In genomic region chr7:28984219-28984618, GRCh38 we compare ENCODE assay signal across 1 cellular context.
TF ChIP-seq lines count a peak whose summit lies in the region.

No MANE protein-coding gene starts in this region.

TF ChIP-seq in SK-N-SH treated with all-trans-retinoic acid at 6 μM for 48 hours, 23 proteins besides CTCF, POLR2A, EP300 and RAD21 (continued from another document):
- TF ChIP-seq PATZ1 (CRISPR knock-in tag; IDR thresholded peaks at IDR 0.05; ENCODE audit: borderline replicate concordance) (no peak), ZNF70 (CRISPR knock-in tag; IDR thresholded peaks at IDR 0.05) (no peak), ESRRG (CRISPR knock-in tag; IDR thresholded peaks at IDR 0.05) (no peak), PPARA (CRISPR knock-in tag; IDR thresholded peaks at IDR 0.05; ENCODE audit: borderline replicate concordance) (no peak), GLIS3 (CRISPR knock-in tag; IDR thresholded peaks at IDR 0.05) (no peak), ZNF8 (CRISPR knock-in tag; IDR thresholded peaks at IDR 0.05) (no peak), TOX (CRISPR knock-in tag; IDR thresholded peaks at IDR 0.05; ENCODE audit: borderline replicate concordance) (no peak), CSDC2 (CRISPR knock-in tag; IDR thresholded peaks at IDR 0.05) (no peak), ZNF565 (CRISPR knock-in tag; conservative IDR thresholded peaks at IDR 0.05; ENCODE audit: low read depth) (no peak), SNAI2 (CRISPR knock-in tag; IDR thresholded peaks at IDR 0.05) (no peak), OSR1 (CRISPR knock-in tag; IDR thresholded peaks at IDR 0.05) (no peak), ISL1 (CRISPR knock-in tag; IDR thresholded peaks at IDR 0.05) (no peak)
- TF ChIP-seq, protein P1, sequence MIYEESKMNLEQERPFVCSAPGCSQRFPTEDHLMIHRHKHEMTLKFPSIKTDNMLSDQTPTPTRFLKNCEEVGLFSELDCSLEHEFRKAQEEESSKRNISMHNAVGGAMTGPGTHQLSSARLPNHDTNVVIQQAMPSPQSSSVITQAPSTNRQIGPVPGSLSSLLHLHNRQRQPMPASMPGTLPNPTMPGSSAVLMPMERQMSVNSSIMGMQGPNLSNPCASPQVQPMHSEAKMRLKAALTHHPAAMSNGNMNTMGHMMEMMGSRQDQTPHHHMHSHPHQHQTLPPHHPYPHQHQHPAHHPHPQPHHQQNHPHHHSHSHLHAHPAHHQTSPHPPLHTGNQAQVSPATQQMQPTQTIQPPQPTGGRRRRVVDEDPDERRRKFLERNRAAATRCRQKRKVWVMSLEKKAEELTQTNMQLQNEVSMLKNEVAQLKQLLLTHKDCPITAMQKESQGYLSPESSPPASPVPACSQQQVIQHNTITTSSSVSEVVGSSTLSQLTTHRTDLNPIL (CRISPR knock-in tag; IDR thresholded peaks at IDR 0.05; ENCODE audit: low read depth), result no peak
